ENCODE assay signal across 8 cellular contexts in the genomic region with DNA sequence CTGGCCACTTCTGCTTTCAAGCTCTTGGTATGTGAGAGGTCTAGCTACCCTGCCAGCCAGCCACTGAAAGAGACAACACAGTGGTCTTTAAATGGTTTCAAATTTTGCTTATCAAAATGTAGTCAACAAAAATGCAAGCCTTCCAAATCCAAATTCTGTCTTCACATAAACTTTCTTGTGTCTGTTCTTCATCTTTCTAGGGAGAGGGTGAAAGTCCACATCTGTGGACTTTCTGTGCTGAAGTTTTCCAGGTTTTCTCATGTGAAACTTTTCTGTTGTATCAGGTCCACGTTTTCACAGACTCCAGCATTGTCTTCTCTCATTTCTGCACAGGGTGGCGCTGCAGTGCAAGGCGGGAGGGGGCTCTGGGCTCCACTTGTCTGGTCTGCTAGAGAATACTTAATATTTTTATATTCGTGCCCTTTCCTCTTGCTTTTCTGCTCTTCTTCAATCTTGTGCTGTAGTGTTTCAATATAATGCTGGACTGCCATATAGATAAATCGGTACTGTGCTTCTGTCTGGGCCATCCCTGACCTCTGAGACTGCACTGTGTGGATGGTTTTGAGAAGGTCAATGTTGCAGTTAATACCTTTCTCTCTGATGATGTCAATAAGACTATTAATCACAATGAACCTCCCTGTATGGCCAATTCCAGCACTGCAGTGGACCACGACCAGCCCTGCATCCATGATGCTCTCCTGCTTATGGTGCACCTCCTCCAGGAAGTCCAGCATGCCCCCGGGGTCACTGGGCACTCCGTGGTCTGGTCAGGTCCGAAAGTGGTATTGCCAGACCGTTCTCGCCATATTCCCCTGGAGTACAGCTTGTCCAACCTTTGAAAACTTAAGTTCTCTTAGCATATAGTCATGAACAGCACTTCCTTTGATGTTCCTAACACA.
DNase-seq lines count a peak whose midpoint lies in the region; ATAC-seq and TF ChIP-seq lines count a peak whose summit lies in the region.

No MANE protein-coding gene starts in this region.

- BruUV-seq in PC-9 (replicated peaks; lab: Mats Ljungman, UMichigan), result no TSS peak

- intact Hi-C loops in PC-9 (cut with micrococcal nuclease; ENCODE audit: unreplicated experiment), result loop anchor here (1.0 to 5.0 kb wide), 3 partner anchors 296 to 613 kb away; no protein-coding TSS in a partner anchor
- intact Hi-C loops in upper lobe of right lung (cut with DNase I), result loop anchor here (5.0 kb wide), 2 partner anchors 162 to 232 kb away; a partner anchor contains a TSS

- CTCF ChIA-PET in PC-9 (lab: Charles Lee), result interaction anchor here (0.6 kb wide), 1 partner anchor 25 kb away, joined by 3 read pairs; no protein-coding TSS in a partner anchor

- peaks cover 27% of the 10 kb centered on the region; the same call in 1 of the 2 replicates for H3F3A ChIP-seq in PC-9 (ENCODE audit: insufficient read depth, low read depth)

- no peak overlapping the region for H3K4me2 ChIP-seq in PC-9

- H3K4me1 ChIP-seq in PC-9 (replicated peaks; ENCODE audit: insufficient read depth), result peaks cover 28% of the 10 kb centered on the region
- peaks cover 16% of the 10 kb centered on the region for H3K4me1 ChIP-seq in upper lobe of right lung

- H3K36me3 ChIP-seq in PC-9 (ENCODE audit: low read depth) (no peaks in the 10 kb centered on the region), upper lobe of right lung (no peaks in the 10 kb centered on the region)

- DNase-seq in DMS53 treated with DMSO at 0.1 percent for 48 hours (lab: John Stamatoyannopoulos, UW; ENCODE audit: unreplicated experiment), result peak; percentile 11
- DNase-seq in PC-9, result peak in 1 of 2 experiments; percentile 58
- peak; percentile 85 to 88 for DNase-seq in activated T-cell treated with anti-CD3 and anti-CD28 coated beads, Interleukin-2, amount 50 U/mL, for 48 hours
- DNase-seq in fibroblast of pulmonary artery (ENCODE audit: low read depth), result peak; percentile 82
- peak; percentile 64 for DNase-seq in omental fat pad (ENCODE audit: low spot score)
- peak; percentile 74 for DNase-seq in upper lobe of right lung

- POLR2A ChIA-PET in PC-9 (lab: Charles Lee; ENCODE audit: unreplicated experiment), result no interaction called here

- H2AFZ ChIP-seq in PC-9, result no peak overlapping the region

- H3K9me3 ChIP-seq in PC-9 (ENCODE audit: insufficient read depth, low read depth), result no peaks in the 10 kb centered on the region
- H3K9me3 ChIP-seq in upper lobe of right lung, result no peaks in the 10 kb centered on the region

- H3K4me3 ChIP-seq in PC-9, result no peak overlapping the region
- H3K4me3 ChIP-seq in fibroblast of pulmonary artery (replicated peaks; ENCODE audit: low read depth, low read length), result no peak overlapping the region
- no peak overlapping the region for H3K4me3 ChIP-seq in upper lobe of right lung

- H3K27me3 ChIP-seq in PC-9 (ENCODE audit: insufficient read depth, low read depth) (no peaks in the 10 kb centered on the region), upper lobe of right lung (no peaks in the 10 kb centered on the region)

- H3K9me2 ChIP-seq in PC-9 (ENCODE audit: insufficient read depth), result no peaks in the 10 kb centered on the region

- no peaks in the 10 kb centered on the region for H4K20me1 ChIP-seq in PC-9 (ENCODE audit: insufficient read depth)

- no peaks in the 10 kb centered on the region for H3K79me2 ChIP-seq in PC-9 (ENCODE audit: low read depth)

- H3K27ac ChIP-seq in PC-9, result no peak overlapping the region
- no peak overlapping the region for H3K27ac ChIP-seq in upper lobe of right lung

- TF ChIP-seq CTCF in PC-9 (conservative IDR thresholded peaks at IDR 0.05), result peak; percentile 95
- TF ChIP-seq CTCF in fibroblast of pulmonary artery (IDR thresholded peaks at IDR 0.05; ENCODE audit: low read length, missing control alignments), result peak; percentile 94
- peak in 1 of 3 donors; percentile 46 for TF ChIP-seq CTCF in omental fat pad (IDR thresholded peaks at IDR 0.05)
- peak; percentile 73 for TF ChIP-seq CTCF in upper lobe of right lung (IDR thresholded peaks at IDR 0.05)

- ATAC-seq in HG02623 (IDR thresholded peaks at IDR 0.05; ENCODE audit: unreplicated experiment) (peak; percentile 37), omental fat pad (ENCODE audit: low FRiP score) (peak; percentile 30), upper lobe of right lung (peak; percentile 78), HG02642 (IDR thresholded peaks at IDR 0.05; ENCODE audit: poor library complexity, unreplicated experiment) (no peak)
